Comparison of ENCODE assay signal across 1 cellular context in the genomic region with DNA sequence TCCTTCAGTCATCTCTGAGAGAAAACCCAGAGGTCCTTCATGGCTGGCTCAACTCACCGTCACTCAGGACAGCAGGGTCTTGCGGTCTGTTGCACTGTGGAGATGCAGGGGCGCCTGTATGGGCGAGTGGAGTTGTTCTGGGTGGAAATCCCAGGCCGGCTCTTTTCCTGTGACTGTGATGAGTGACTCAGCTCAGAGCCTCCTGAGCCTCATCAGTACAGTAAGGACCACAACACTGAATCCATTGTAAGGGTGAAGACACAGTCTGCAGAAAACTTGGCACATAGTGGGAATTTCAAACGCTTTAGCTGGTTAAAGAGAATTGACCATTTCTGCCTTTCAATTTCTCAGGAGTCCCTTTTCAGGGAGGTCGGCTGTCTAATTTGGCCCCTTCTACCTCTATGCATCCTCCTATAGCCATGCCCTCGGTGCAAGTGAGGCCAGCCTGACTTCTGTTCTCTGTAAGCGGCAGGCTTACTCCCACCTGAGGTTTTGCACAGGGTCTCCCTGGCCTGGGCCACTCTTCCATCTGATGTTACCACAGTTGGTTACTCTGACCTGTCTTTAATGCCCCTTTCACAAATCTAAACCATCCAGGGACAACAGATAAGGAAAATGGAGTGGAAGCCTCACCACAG.
TF ChIP-seq lines count a peak whose summit lies in the region.

No MANE protein-coding gene starts in this region.

TF ChIP-seq in IMR-90, 13 proteins besides CTCF, POLR2A, EP300 and RAD21 (continued from another document):
- TF ChIP-seq, protein P1, sequence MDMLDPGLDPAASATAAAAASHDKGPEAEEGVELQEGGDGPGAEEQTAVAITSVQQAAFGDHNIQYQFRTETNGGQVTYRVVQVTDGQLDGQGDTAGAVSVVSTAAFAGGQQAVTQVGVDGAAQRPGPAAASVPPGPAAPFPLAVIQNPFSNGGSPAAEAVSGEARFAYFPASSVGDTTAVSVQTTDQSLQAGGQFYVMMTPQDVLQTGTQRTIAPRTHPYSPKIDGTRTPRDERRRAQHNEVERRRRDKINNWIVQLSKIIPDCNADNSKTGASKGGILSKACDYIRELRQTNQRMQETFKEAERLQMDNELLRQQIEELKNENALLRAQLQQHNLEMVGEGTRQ (IDR thresholded peaks at IDR 0.05; ENCODE audit: low read depth, low read length) = no peak
- TF ChIP-seq, protein P2, sequence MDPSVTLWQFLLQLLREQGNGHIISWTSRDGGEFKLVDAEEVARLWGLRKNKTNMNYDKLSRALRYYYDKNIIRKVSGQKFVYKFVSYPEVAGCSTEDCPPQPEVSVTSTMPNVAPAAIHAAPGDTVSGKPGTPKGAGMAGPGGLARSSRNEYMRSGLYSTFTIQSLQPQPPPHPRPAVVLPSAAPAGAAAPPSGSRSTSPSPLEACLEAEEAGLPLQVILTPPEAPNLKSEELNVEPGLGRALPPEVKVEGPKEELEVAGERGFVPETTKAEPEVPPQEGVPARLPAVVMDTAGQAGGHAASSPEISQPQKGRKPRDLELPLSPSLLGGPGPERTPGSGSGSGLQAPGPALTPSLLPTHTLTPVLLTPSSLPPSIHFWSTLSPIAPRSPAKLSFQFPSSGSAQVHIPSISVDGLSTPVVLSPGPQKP (IDR thresholded peaks at IDR 0.05; ENCODE audit: borderline replicate concordance, low read depth, low read length) = no peak
